Comparison of ENCODE assay signal across 19 cellular contexts in genomic region chr10:59432207-59432900, GRCh38.
DNase-seq lines count a peak whose midpoint lies in the region; ATAC-seq, FAIRE-seq and TF ChIP-seq lines count a peak whose summit lies in the region.
"Had no signal": no experiment of that assay in that cellular context is flagged by ENCODE, and none has a peak within 500 bp of the region (broad histone marks: within the 10 kb centered on the region; RNA-seq: fewer than 3 reads in every experiment).

No MANE protein-coding gene starts in this region.

- H3K4me3 ChIP-seq in astrocyte (ENCODE audit: insufficient read depth, low read depth, low read length) (no peak overlapping the region), psoas muscle (no peak overlapping the region)
- H3K4me3 ChIP-seq: gastroesophageal sphincter had no signal

- H3K27me3 ChIP-seq in astrocyte (ENCODE audit: insufficient read depth, low read length): no peaks in the 10 kb centered on the region
- H3K27me3 ChIP-seq in psoas muscle (ENCODE audit: insufficient read depth in 3 of 3, low read length in 2 of 3): no peaks in the 10 kb centered on the region
- H3K27me3 ChIP-seq: gastroesophageal sphincter had no signal

- H3K4me3 Mint-ChIP-seq in astrocyte (ENCODE audit: unreplicated experiment): no peak overlapping the region
- H3K4me3 Mint-ChIP-seq: activated naive CD4-positive, alpha-beta T cell treated with anti-CD3 and anti-CD28 coated beads, Interleukin-2, amount 10 ng/mL, durations not matched to agents 7 days and 5 days; T-helper 1 cell treated with Interleukin-12 subunit alpha and Interleukin-12 subunit beta and Interleukin-4 antibody, amounts not matched to agents 30 μg/mL and 1 μg/mL, for 36 hours had no signal

- H2AFZ ChIP-seq in astrocyte (ENCODE audit: low read depth, low read length): no peak overlapping the region

- no peak overlapping the region for H3K27ac Mint-ChIP-seq in astrocyte (ENCODE audit: unreplicated experiment)
- H3K27ac Mint-ChIP-seq: activated naive CD4-positive, alpha-beta T cell treated with anti-CD3 and anti-CD28 coated beads, Interleukin-2, amount 10 ng/mL, durations not matched to agents 7 days and 5 days; T-helper 1 cell treated with Interleukin-12 subunit alpha and Interleukin-12 subunit beta and Interleukin-4 antibody, amounts not matched to agents 30 μg/mL and 1 μg/mL, for 36 hours had no signal

- no peak overlapping the region for H3K4me2 ChIP-seq in astrocyte (ENCODE audit: low read length)

- no peak for ATAC-seq in psoas muscle
- ATAC-seq: activated CD4-positive, CD25-positive, alpha-beta regulatory T cell treated with anti-CD3 and anti-CD28 coated beads, Interleukin-2, amount 50 U/mL, for 24 hours; gastroesophageal sphincter; right cardiac atrium had no signal

- no peak overlapping the region for H3K9ac ChIP-seq in astrocyte (ENCODE audit: low read length)

- no peaks in the 10 kb centered on the region for H3K79me2 ChIP-seq in astrocyte (ENCODE audit: insufficient read depth, low read length)

- no peaks in the 10 kb centered on the region for H3K9me3 Mint-ChIP-seq in astrocyte (ENCODE audit: unreplicated experiment)
- H3K9me3 Mint-ChIP-seq: activated naive CD4-positive, alpha-beta T cell treated with anti-CD3 and anti-CD28 coated beads, Interleukin-2, amount 10 ng/mL, durations not matched to agents 7 days and 5 days; T-helper 1 cell treated with Interleukin-12 subunit alpha and Interleukin-12 subunit beta and Interleukin-4 antibody, amounts not matched to agents 30 μg/mL and 1 μg/mL, for 36 hours had no signal

- intact Hi-C loops in psoas muscle (cut with DNase I): no loop called here

- no peaks in the 10 kb centered on the region for H3K27me3 Mint-ChIP-seq in astrocyte (ENCODE audit: low read depth, unreplicated experiment)
- H3K27me3 Mint-ChIP-seq: activated naive CD4-positive, alpha-beta T cell treated with anti-CD3 and anti-CD28 coated beads, Interleukin-2, amount 10 ng/mL, durations not matched to agents 7 days and 5 days had no signal

- no peak for FAIRE-seq in astrocyte (lab: Jason Lieb, UNC)

- H4K20me1 ChIP-seq in astrocyte (ENCODE audit: insufficient read depth, low read length): no peaks in the 10 kb centered on the region

- DNase-seq in A172 (ENCODE audit: low spot score): peak; percentile 16
- peak; percentile 46 for DNase-seq in HS-5 (ENCODE audit: low read depth)
- DNase-seq in astrocyte (ENCODE audit: low read depth): peak; percentile 51
- peak; percentile 4 for DNase-seq in glomerular visceral epithelial cell (ENCODE audit: extremely low spot score)
- DNase-seq in T-helper 9 cell: no peak
- no peak for DNase-seq in psoas muscle
- DNase-seq in C1 segment of cervical spinal cord (lab: John Stamatoyannopoulos, UW): no peak
- no peak for DNase-seq in stimulated activated CD8-positive, alpha-beta memory T cell treated with anti-CD3 and anti-CD28 coated beads, Interleukin-4, amount 100 ng/mL, for 48 hours
- DNase-seq: activated naive CD4-positive, alpha-beta T cell treated with anti-CD3 and anti-CD28 coated beads, Interleukin-2, amount 10 ng/mL, durations not matched to agents 7 days and 5 days; AML-193; DMS 273 treated with DMSO at 0.1 percent for 48 hours; effector CD8-positive, alpha-beta T cell; NCI-H1048; NCI-H345; right cardiac atrium; stimulated activated CD4-positive, alpha-beta T cell treated with anti-CD3 and anti-CD28 coated beads, Interleukin-2, amount 100 ng/mL, for 24 hours had no signal

- no peaks in the 10 kb centered on the region for H3K36me3 ChIP-seq in astrocyte (ENCODE audit: insufficient read depth, low read length)
- H3K36me3 ChIP-seq in psoas muscle (ENCODE audit: insufficient read depth in 1 of 2, low read depth in 1 of 2): no peaks in the 10 kb centered on the region
- H3K36me3 ChIP-seq: gastroesophageal sphincter had no signal

- TF ChIP-seq CTCF in astrocyte (IDR thresholded peaks at IDR 0.05; ENCODE audit: insufficient read depth, low read depth, low read length): no peak
- TF ChIP-seq CTCF in psoas muscle (IDR thresholded peaks at IDR 0.05): no peak

- H3K4me1 Mint-ChIP-seq in astrocyte (ENCODE audit: low read depth, unreplicated experiment): peaks cover 41% of the 10 kb centered on the region
- H3K4me1 Mint-ChIP-seq: activated naive CD4-positive, alpha-beta T cell treated with anti-CD3 and anti-CD28 coated beads, Interleukin-2, amount 10 ng/mL, durations not matched to agents 7 days and 5 days had no signal

- H3K9me3 ChIP-seq in astrocyte (ENCODE audit: insufficient read depth, low read depth, low read length) (no peaks in the 10 kb centered on the region), psoas muscle (no peaks in the 10 kb centered on the region)
- H3K9me3 ChIP-seq: gastroesophageal sphincter had no signal

- 80 to 94% (median 88%) methylated on average over 3 of the region's 3 CpGs for WGBS in psoas muscle, 3 donors

- H3K27ac ChIP-seq in astrocyte (ENCODE audit: low read depth, low read length) (no peak overlapping the region), psoas muscle (no peak overlapping the region)
- H3K27ac ChIP-seq: gastroesophageal sphincter had no signal

- H3K4me1 ChIP-seq in astrocyte (ENCODE audit: insufficient read depth, low read length) (peaks cover 17% of the 10 kb centered on the region), psoas muscle (no peaks in the 10 kb centered on the region)

- H3K36me3 Mint-ChIP-seq in astrocyte (ENCODE audit: low read depth, unreplicated experiment): no peaks in the 10 kb centered on the region
- H3K36me3 Mint-ChIP-seq: activated naive CD4-positive, alpha-beta T cell treated with anti-CD3 and anti-CD28 coated beads, Interleukin-2, amount 10 ng/mL, durations not matched to agents 7 days and 5 days had no signal

Comparison
In these comparisons a context has a peak if more than half of its experiments do, and no peak if none do; other contexts are left out.
1. DNase-seq: peak in A172 (single experiment), HS-5 (single experiment), astrocyte (single experiment) and glomerular visceral epithelial cell (single experiment); none in T-helper 9 cell (single experiment), psoas muscle (0 of 2), C1 segment of cervical spinal cord (0 of 14) and stimulated activated CD8-positive, alpha-beta memory T cell treated with anti-CD3 and anti-CD28 coated beads, Interleukin-4, amount 100 ng/mL, for 48 hours (single experiment).